8 cellular contexts compared by ENCODE assay signal in the genomic region with DNA sequence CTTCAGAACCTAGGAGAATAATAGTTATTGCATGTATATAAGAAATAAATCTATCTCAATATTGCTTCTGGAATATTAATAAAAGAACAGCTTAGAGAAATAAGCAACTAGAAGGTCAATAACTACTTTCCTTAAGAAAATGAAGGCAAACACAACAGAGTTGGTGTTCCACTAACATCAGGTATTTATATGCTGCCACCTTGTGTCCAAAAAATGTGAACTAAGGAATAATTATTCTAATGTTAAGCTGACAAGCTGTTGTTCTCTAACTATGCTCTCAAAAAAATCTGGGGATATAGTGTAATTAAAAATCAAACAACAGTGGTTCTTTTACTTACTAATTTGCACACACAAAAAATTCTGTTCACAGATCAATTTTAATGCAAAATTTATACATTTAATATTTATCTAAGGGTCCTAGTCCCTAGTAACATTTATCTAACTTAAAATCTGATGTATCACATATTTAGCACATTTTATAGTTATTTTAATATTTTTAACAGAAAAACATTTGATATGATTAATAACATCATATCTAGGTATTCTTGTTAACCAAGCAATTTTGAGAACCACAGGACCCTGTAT. TPM values are rescaled to one million over a fixed set of nuclear protein-coding genes. Genes with fewer than 3 reads are reported as not detected.
DNase-seq lines count a peak whose midpoint lies in the region; ATAC-seq and TF ChIP-seq lines count a peak whose summit lies in the region.

No MANE protein-coding gene starts in this region.

- H3K4me1 ChIP-seq in lung (ENCODE audit: control insufficient read depth in 2 of 2, insufficient read depth in 2 of 2, low read length in 2 of 2), result no peaks in the 10 kb centered on the region

- in situ Hi-C loops in ACHN (cut with HindIII; ENCODE audit: low pct_ligation_motif_present, low pct_unique_long_range_greater_than_20kb, low sequenced_read_pairs), result loop anchor here (25.0 kb wide), 1 partner anchor 207 kb away; a partner anchor contains a TSS

- peak; percentile 39 for TF ChIP-seq CTCF in GM12873 (IDR thresholded peaks at IDR 0.05; ENCODE audit: insufficient read depth, low read depth, low read length, missing control alignments)
- peak; percentile 20 for TF ChIP-seq CTCF in lung (IDR thresholded peaks at IDR 0.05; ENCODE audit: control extremely low read depth, extremely low read depth)

- DNase-seq in ACHN (peak; percentile 73), NCI-H69 (lab: John Stamatoyannopoulos, UW) (peak; percentile 68), cerebellum (ENCODE audit: low spot score) (peak; percentile 24), lung (ENCODE audit: low spot score) (no peak), mesenteric fat pad (ENCODE audit: low spot score) (no peak), activated gamma-delta T cell treated with Interleukin-2 at 50 U/mL for 16 hours (no peak)

- peak; percentile 68 for ATAC-seq in HG03280 (IDR thresholded peaks at IDR 0.05; ENCODE audit: unreplicated experiment)
- no peak for ATAC-seq in lung (ENCODE audit: insufficient read depth, low FRiP score)

- no peaks in the 10 kb centered on the region for H3K27me3 ChIP-seq in lung (ENCODE audit: control insufficient read depth, insufficient read depth)

- no peak overlapping the region for H3K27ac ChIP-seq in lung (ENCODE audit: low read depth in 1 of 2, low read length in 1 of 2)

- no peak overlapping the region for H3K4me3 ChIP-seq in lung

- no peaks in the 10 kb centered on the region for H3K9me3 ChIP-seq in lung (ENCODE audit: control insufficient read depth in 2 of 2, insufficient read depth in 1 of 2, low read length in 1 of 2)

- H3K36me3 ChIP-seq in lung (ENCODE audit: control insufficient read depth in 2 of 2, insufficient read depth in 2 of 2, low read length in 2 of 2), result peaks cover 1 to 2% of the 10 kb centered on the region in 2 donors

RNA-seq across cellular contexts. Expression of a gene that starts 39.6 kb away (rescaled TPM):
- total RNA-seq in cerebellum, result 38.8 TPM
- total RNA-seq in lung, result 10 to 100 TPM; 26.0 to 48.9 TPM
- 10 to 100 TPM; 13.7 to 19.7 TPM for polyA plus RNA-seq in lung
- total RNA-seq in mesenteric fat pad, result 27.5 TPM

RNA-seq across cellular contexts. Expression of a gene that starts 39.9 kb away (rescaled TPM):
- 205 TPM for total RNA-seq in cerebellum
- total RNA-seq in lung, result 100 to 1,000 TPM in 1 of 2 donors, 10 to 100 TPM in 1; 50.5 to 147 TPM
- 10 to 100 TPM in 1 of 2 donors, 1 to 10 TPM in 1; 6.3 to 10.5 TPM for polyA plus RNA-seq in lung
- 48.4 TPM for total RNA-seq in mesenteric fat pad

Comparison
In these comparisons a context has a peak if more than half of its experiments do, and no peak if none do; other contexts are left out.
1. DNase-seq: peak in ACHN (single experiment), NCI-H69 (single experiment) and cerebellum (single experiment); none in lung (single experiment), mesenteric fat pad (single experiment) and activated gamma-delta T cell treated with Interleukin-2 at 50 U/mL for 16 hours (single experiment).